In the genomic region with DNA sequence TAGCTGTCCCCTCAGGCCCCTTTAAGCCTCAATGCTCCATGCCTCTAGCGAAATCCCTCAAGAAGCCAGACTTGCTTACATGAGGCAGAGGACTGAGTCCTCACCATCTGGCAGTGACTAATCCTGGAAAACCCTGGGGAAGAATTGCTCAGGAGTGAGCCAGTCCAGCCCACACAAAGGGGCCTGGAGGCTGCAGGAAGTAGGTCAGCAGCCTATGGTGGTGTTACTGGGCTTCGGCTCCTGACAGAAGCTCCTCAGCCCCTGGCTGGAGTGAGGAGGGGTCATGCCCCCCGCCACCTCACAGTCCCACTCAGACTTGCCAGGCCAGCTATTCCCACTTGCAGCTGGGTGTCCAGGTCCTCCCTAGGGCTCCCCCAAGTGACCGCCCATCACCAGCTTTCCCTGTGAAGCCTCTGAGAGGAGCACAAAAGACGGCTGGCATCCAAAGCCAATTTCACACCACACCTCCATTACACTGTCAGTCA, we compare ENCODE assay signal across 8 cellular contexts.
A peak's percentile ranks its signal among the peaks of the same experiment; 100 is the strongest.
DNase-seq lines count a peak whose midpoint lies in the region; ATAC-seq and TF ChIP-seq lines count a peak whose summit lies in the region.

No MANE protein-coding gene starts in this region.

- WGBS in testis, 2 donors: 48 to 73% methylated on average over 4 to 5 of the region's 5 CpGs

- H3K4me1 ChIP-seq in ascending aorta (peaks cover 0 to 4% of the 10 kb centered on the region in 2 donors), testis (peaks cover 12% of the 10 kb centered on the region), HAP-1 (no peaks in the 10 kb centered on the region)

- intact Hi-C loops in ascending aorta (cut with DNase I): no loop called here
- intact Hi-C loops in testis (cut with DNase I; ENCODE audit: low total_unique reads): no loop called here

- no peaks in the 10 kb centered on the region for H3K27me3 ChIP-seq in ascending aorta
- H3K27me3 ChIP-seq in testis: no peaks in the 10 kb centered on the region
- H3K27me3 ChIP-seq in HAP-1 (ENCODE audit: low read depth): no peaks in the 10 kb centered on the region

- ATAC-seq in GM18868 (IDR thresholded peaks at IDR 0.05; ENCODE audit: unreplicated experiment) (no peak), HG02840 (IDR thresholded peaks at IDR 0.05; ENCODE audit: low FRiP score, unreplicated experiment) (no peak)

- H3K36me3 ChIP-seq in ascending aorta: no peaks in the 10 kb centered on the region
- H3K36me3 ChIP-seq in testis (ENCODE audit: low read depth, missing control alignments): no peaks in the 10 kb centered on the region
- no peaks in the 10 kb centered on the region for H3K36me3 ChIP-seq in HAP-1 (replicated peaks)

- no peaks in the 10 kb centered on the region for H3K9me3 ChIP-seq in ascending aorta
- no peaks in the 10 kb centered on the region for H3K9me3 ChIP-seq in testis
- no peaks in the 10 kb centered on the region for H3K9me3 ChIP-seq in HAP-1

- TF ChIP-seq POLR2A in testis (IDR thresholded peaks at IDR 0.05): no peak

- peak overlapping the region; percentile 25 to 45 for H3K27ac ChIP-seq in ascending aorta
- H3K27ac ChIP-seq in testis: no peak overlapping the region

- TF ChIP-seq CTCF in ascending aorta (IDR thresholded peaks at IDR 0.05): no peak
- no peak for TF ChIP-seq CTCF in testis (IDR thresholded peaks at IDR 0.05)

- in situ Hi-C loops in HAP-1 (cut with MboI; ENCODE audit: low sequenced_read_pairs): no loop called here

- no peak overlapping the region for H3K4me3 ChIP-seq in ascending aorta
- H3K4me3 ChIP-seq in testis: no peak overlapping the region
- no peak overlapping the region for H3K4me3 ChIP-seq in HAP-1

- DNase-seq in HPDE6-E6E7 (ENCODE audit: extremely low spot score) (peak; percentile 98), ascending aorta (ENCODE audit: low spot score in 2 of 2) (no peak), hepatic stellate cell (ENCODE audit: low spot score) (peak; percentile 96), testis (peak; percentile 22), HAP-1 (ENCODE audit: low spot score in 2 of 2) (no peak), GDM1 (lab: John Stamatoyannopoulos, UW) (no peak)

Comparison
In these comparisons a context has a peak if more than half of its experiments do, and no peak if none do; other contexts are left out.
1. DNase-seq: peak in HPDE6-E6E7 (single experiment), hepatic stellate cell (single experiment) and testis (single experiment); none in ascending aorta (0 of 2), HAP-1 (0 of 2) and GDM1 (single experiment).
2. H3K27ac ChIP-seq: peak in ascending aorta (2 of 2); none in testis (0 of 2).